ENCODE assay signal across 31 cellular contexts in the genomic region with DNA sequence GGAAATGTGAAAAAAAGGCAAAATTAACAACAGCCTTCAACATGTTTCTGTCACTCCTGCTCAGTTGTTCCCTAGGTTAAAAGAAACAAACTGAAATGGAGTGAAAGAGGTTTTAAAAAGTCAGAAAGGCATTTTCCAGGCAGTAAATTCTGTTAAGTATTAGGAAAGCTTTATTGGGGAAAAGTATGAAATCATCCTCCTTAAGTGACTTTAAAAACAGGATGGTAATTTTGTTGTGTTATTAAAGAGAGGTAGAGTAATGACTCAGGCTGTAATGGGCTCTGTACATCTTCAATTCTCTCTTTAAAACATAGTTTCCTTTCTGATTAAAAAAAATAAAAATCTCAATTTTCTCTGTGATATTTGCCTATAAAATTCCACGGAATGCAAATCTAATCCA.
"Had no signal": no experiment of that assay in that cellular context is flagged by ENCODE, and none has a peak within 500 bp of the region (broad histone marks: within the 10 kb centered on the region; RNA-seq: fewer than 3 reads in every experiment).

No MANE protein-coding gene starts in this region.

- FAIRE-seq: RCC 7860, TTC549 had no signal

- ATAC-seq: activated CD8-positive, alpha-beta T cell treated with anti-CD3 and anti-CD28 coated beads for 36 hours; activated T-cell treated with anti-CD3 and anti-CD28 coated beads, Interleukin-2, amount 50 U/mL, for 72 hours; activated T-helper 17 cell treated with anti-CD3 and anti-CD28 coated beads, Interleukin-2, amount 50 U/mL, for 72 hours; Right ventricle myocardium inferior had no signal

- H3K27me3 ChIP-seq: brain microvascular endothelial cell, MG63 had no signal

- H3K4me3 ChIP-seq: MG63, PC-9 had no signal

- H3K4me2 ChIP-seq: PC-9 had no signal

- H3K9me3 ChIP-seq: MG63 had no signal

- H2AFZ ChIP-seq: PC-9 had no signal

- DNase-seq: activated CD4-positive, alpha-beta T cell treated with anti-CD3 and anti-CD28 coated beads, Interleukin-2, amount 10 ng/mL, durations not matched to agents 24 days and 14 days; activated CD4-positive, alpha-beta T cell treated with anti-CD3 and anti-CD28 coated beads, Interleukin-2, amount 50 U/mL, for 4 hours; activated CD8-positive, alpha-beta T cell treated with anti-CD3 and anti-CD28 coated beads for 36 hours; activated effector memory CD4-positive, alpha-beta T cell treated with anti-CD3 and anti-CD28 coated beads, Interleukin-2, amount 50 U/mL, for 16 hours; activated naive CD4-positive, alpha-beta T cell; activated naive CD4-positive, alpha-beta T cell treated with anti-CD3 and anti-CD28 coated beads, Interleukin-2, amount 50 U/mL, for 16 hours; activated naive CD8-positive, alpha-beta T cell treated with anti-CD3 and anti-CD28 coated beads for 36 hours; activated T-cell treated with anti-CD3 and anti-CD28 coated beads, Interleukin-2, amount 50 U/mL, for 1 hour; activated T-cell treated with anti-CD3 and anti-CD28 coated beads, Interleukin-2, amount 50 U/mL, for 72 hours; amniotic stem cell; aorta; brain microvascular endothelial cell; central memory CD4-positive, alpha-beta T cell; Karpas-422; MG63; NCI-H1048; NCI-H1105 treated with DMSO at 0.1 percent for 48 hours; NCI-H1436; NCI-H1694 treated with DMSO at 0.1 percent for 48 hours; NCI-H2029; NCI-H2171 treated with DMSO at 0.1 percent for 48 hours; NCI-H226; NCI-H524 treated with DMSO at 0.1 percent for 48 hours; PC-9; SIG-M5; T1000 had no signal

- H3K36me3 ChIP-seq: brain microvascular endothelial cell, MG63 had no signal

- H3K27ac ChIP-seq: brain microvascular endothelial cell, PC-9, RWPE1 had no signal
